In genomic region chr13:109380457-109380856, GRCh38 we compare ENCODE assay signal across 22 cellular contexts.
"Had no signal": no experiment of that assay in that cellular context is flagged by ENCODE, and none has a peak within 500 bp of the region (broad histone marks: within the 10 kb centered on the region; RNA-seq: fewer than 3 reads in every experiment).

No MANE protein-coding gene starts in this region.

- H3K4me2 ChIP-seq: SK-N-SH had no signal

- DNase-seq: Karpas-422, KG1, MG63, NCI-H1092 treated with DMSO at 0.1 percent for 48 hours, NCI-H1436, NCI-H187, NCI-H2029, NCI-H2081 treated with DMSO at 0.1 percent for 48 hours, NCI-H2171 treated with DMSO at 0.1 percent for 48 hours, NCI-H345, NCI-H446 treated with DMSO at 0.1 percent for 48 hours, NCI-H510A treated with DMSO at 0.1 percent for 48 hours, NCI-H526 treated with DMSO at 0.1 percent for 48 hours, NCI-H774, Right ventricle myocardium superior, RPMI8226, SIG-M5, SK-N-SH, SW 1271 had no signal

- H3K27ac ChIP-seq: HL-60 had no signal

- H3K36me3 ChIP-seq: MG63 had no signal

- H3K4me3 ChIP-seq: MG63 had no signal

- H3K27me3 ChIP-seq: MG63 had no signal

- H3K9ac ChIP-seq: SK-N-SH had no signal

- H3K9me3 ChIP-seq: MG63, SK-N-SH had no signal

- FAIRE-seq: HTR-8/SVneo, RCC 7860 had no signal
